ENCODE assay signal across 26 cellular contexts in genomic region chr5:36915653-36916052, GRCh38.
"Had no signal": no experiment of that assay in that cellular context is flagged by ENCODE, and none has a peak within 500 bp of the region (broad histone marks: within the 10 kb centered on the region; RNA-seq: fewer than 3 reads in every experiment).

No MANE protein-coding gene starts in this region.

- H3K4me1 Mint-ChIP-seq: endodermal cell had no signal

- H3K9me3 ChIP-seq: body of pancreas, mucosa of descending colon, psoas muscle, suprapubic skin, transverse colon, vagina had no signal

- H3K4me3 Mint-ChIP-seq: activated B cell treated with CpG ODN at 0.5 μM for 24 hours; activated CD4-positive, alpha-beta memory T cell treated with anti-CD3 and anti-CD28 coated beads for 36 hours; activated naive CD8-positive, alpha-beta T cell; endodermal cell; immature natural killer cell; naive thymus-derived CD8-positive, alpha-beta T cell; stimulated activated naive CD8-positive, alpha-beta T cell treated with anti-CD3 and anti-CD28 coated beads, Interleukin-15, amount 100 ng/mL, for 72 hours; T-helper 17 cell had no signal

- ATAC-seq: body of pancreas; left cardiac atrium; mucosa of descending colon; naive thymus-derived CD8-positive, alpha-beta T cell; psoas muscle; right cardiac atrium; stimulated activated naive CD8-positive, alpha-beta T cell treated with anti-CD3 and anti-CD28 coated beads, Interleukin-15, amount 100 ng/mL, for 72 hours; T-helper 17 cell had no signal

- H3K9me3 Mint-ChIP-seq: activated B cell treated with CpG ODN at 0.5 μM for 24 hours had no signal

- H3K36me3 ChIP-seq: suprapubic skin, transverse colon, vagina had no signal

- DNase-seq: activated B cell treated with CpG ODN at 0.5 μM for 24 hours; activated CD4-positive, alpha-beta memory T cell treated with anti-CD3 and anti-CD28 coated beads for 36 hours; activated CD4-positive, alpha-beta T cell treated with anti-CD3 and anti-CD28 coated beads for 4 hours; activated T-cell treated with anti-CD3 and anti-CD28 coated beads for 4 hours; amygdala; body of pancreas; caudate nucleus; dorsolateral prefrontal cortex; endodermal cell; immature natural killer cell; left cardiac atrium; mesenchymal stem cell; mucosa of descending colon; naive thymus-derived CD8-positive, alpha-beta T cell; psoas muscle; right cardiac atrium; stimulated activated CD4-positive, alpha-beta T cell treated with anti-CD3 and anti-CD28 coated beads, Interleukin-15, amount 100 ng/mL, for 24 hours; stimulated activated CD4-positive, alpha-beta T cell treated with anti-CD3 and anti-CD28 coated beads, Interleukin-2, amount 100 ng/mL, for 48 hours; stimulated activated naive CD8-positive, alpha-beta T cell treated with anti-CD3 and anti-CD28 coated beads, Interleukin-15, amount 100 ng/mL, for 72 hours; T-helper 17 cell; transverse colon had no signal

- H3K4me3 ChIP-seq: body of pancreas, dorsolateral prefrontal cortex, mucosa of descending colon, psoas muscle, skin epidermis, suprapubic skin, transverse colon, vagina had no signal

- H3K27ac Mint-ChIP-seq: activated B cell treated with CpG ODN at 0.5 μM for 24 hours; activated CD4-positive, alpha-beta memory T cell treated with anti-CD3 and anti-CD28 coated beads for 36 hours; activated naive CD8-positive, alpha-beta T cell; endodermal cell; immature natural killer cell; naive thymus-derived CD8-positive, alpha-beta T cell; stimulated activated naive CD8-positive, alpha-beta T cell treated with anti-CD3 and anti-CD28 coated beads, Interleukin-15, amount 100 ng/mL, for 72 hours; T-helper 17 cell had no signal

- H3K36me3 Mint-ChIP-seq: immature natural killer cell had no signal

- H3K27me3 ChIP-seq: body of pancreas, dorsolateral prefrontal cortex, suprapubic skin, transverse colon, vagina had no signal

- H3K27ac ChIP-seq: dorsolateral prefrontal cortex, epithelial cell of prostate, psoas muscle, skin epidermis, suprapubic skin, transverse colon, vagina had no signal

- H3K27me3 Mint-ChIP-seq: activated B cell treated with CpG ODN at 0.5 μM for 24 hours; activated CD4-positive, alpha-beta memory T cell treated with anti-CD3 and anti-CD28 coated beads for 36 hours; activated naive CD8-positive, alpha-beta T cell; naive thymus-derived CD8-positive, alpha-beta T cell; stimulated activated naive CD8-positive, alpha-beta T cell treated with anti-CD3 and anti-CD28 coated beads, Interleukin-15, amount 100 ng/mL, for 72 hours; T-helper 17 cell had no signal
